Comparison of ENCODE assay signal across 8 cellular contexts in the genomic region with DNA sequence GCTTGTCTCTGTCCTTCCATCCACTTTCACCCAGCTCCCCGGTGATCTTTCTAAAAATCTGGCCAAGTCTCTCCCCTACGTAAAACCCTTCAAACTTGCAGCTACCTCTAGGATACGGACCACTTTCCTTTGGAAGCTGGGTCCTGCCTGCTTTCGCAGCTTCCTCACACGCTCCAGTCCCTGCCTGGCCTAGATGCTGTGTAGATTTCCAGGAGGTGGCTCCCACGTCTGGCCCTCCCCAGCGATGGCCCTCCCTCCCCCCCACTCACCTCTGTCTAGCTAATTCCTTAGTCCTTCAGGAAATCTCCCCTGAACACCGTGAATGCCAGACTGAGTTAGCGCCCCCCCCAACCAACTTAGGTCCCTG. TPM values are rescaled to one million over a fixed set of nuclear protein-coding genes. Genes with fewer than 3 reads are reported as not detected.
DNase-seq lines count a peak whose midpoint lies in the region; ATAC-seq, FAIRE-seq and TF ChIP-seq lines count a peak whose summit lies in the region.

No MANE protein-coding gene starts in this region.

- H3K4me1 ChIP-seq in MM.1S (ENCODE audit: low read length) (peaks cover 20% of the 10 kb centered on the region), pancreas (peaks cover 9 to 16% (median 13%) of the 10 kb centered on the region in 3 donors)

- WGBS in pancreas, 2 donors: 49 to 59% methylated on average over 9 of the region's 9 CpGs

- intact Hi-C loops in dorsolateral prefrontal cortex (cut with DNase I): loop anchor here in 1 of 2 donors (2.0 to 5.0 kb wide), 2 partner anchors 36 to 81 kb away; a partner anchor contains a TSS
- intact Hi-C loops in pancreas (cut with DNase I): no loop called here

- FAIRE-seq in pancreas (lab: Jason Lieb, UNC): no peak

- H2AFZ ChIP-seq in MM.1S (ENCODE audit: low read length): peak overlapping the region; percentile 92

- H3K9me2 ChIP-seq in MM.1S (replicated peaks; ENCODE audit: insufficient read depth, low read length): no peaks in the 10 kb centered on the region

- peaks cover 46% of the 10 kb centered on the region for H3K79me2 ChIP-seq in MM.1S (ENCODE audit: low read length)

- H4K20me1 ChIP-seq in MM.1S (ENCODE audit: insufficient read depth, low read length): no peaks in the 10 kb centered on the region

- H3K4me3 ChIP-seq in MM.1S (ENCODE audit: low read length) (peak overlapping the region; percentile 98), dorsolateral prefrontal cortex (peak overlapping the region in 52 of 59 donors; percentile 53 to 100 (median 93)), pancreas (peak overlapping the region in 3 of 4 donors; percentile 40 to 94 (median 78))

- no peak overlapping the region for H3K27ac ChIP-seq in MM.1S (ENCODE audit: low read length)
- H3K27ac ChIP-seq in dorsolateral prefrontal cortex: peak overlapping the region in 8 of 59 donors; percentile 10 to 88 (median 83)
- no peak overlapping the region for H3K27ac ChIP-seq in pancreas

- H3K27me3 ChIP-seq in MM.1S (replicated peaks; ENCODE audit: insufficient read depth, low read length) (no peaks in the 10 kb centered on the region), dorsolateral prefrontal cortex (no peaks in the 10 kb centered on the region), pancreas (no peaks in the 10 kb centered on the region)

- H3K36me3 ChIP-seq in MM.1S (replicated peaks; ENCODE audit: insufficient read depth, low read length) (peaks cover 14% of the 10 kb centered on the region; the same call in 1 of the 2 replicates), pancreas (peaks cover 0 to 16% (median 14%) of the 10 kb centered on the region in 3 donors)

- H3K9me3 ChIP-seq in MM.1S (replicated peaks; ENCODE audit: insufficient read depth, low read length): no peaks in the 10 kb centered on the region
- H3K9me3 ChIP-seq in pancreas: no peaks in the 10 kb centered on the region

- TF ChIP-seq CTCF in MM.1S (IDR thresholded peaks at IDR 0.05; ENCODE audit: low read length) (no peak), dorsolateral prefrontal cortex (IDR thresholded peaks at IDR 0.05 in 54 of 56, conservative IDR thresholded peaks at IDR 0.05 in 2 of 56; ENCODE audit: low read depth in 1 of 56, partially characterized antibody in 56 of 56) (no peak), pancreas (IDR thresholded peaks at IDR 0.05) (no peak)

- H3F3A ChIP-seq in MM.1S (ENCODE audit: insufficient read depth, low read length): 0 out of 2 replicates have a peak, but pooled peaks cover 10% of the 10 kb centered on the region

- peak overlapping the region; percentile 35; the same call in 1 of the 2 replicates for H3K9ac ChIP-seq in MM.1S (ENCODE audit: low read length)

- peak overlapping the region; percentile 89 for H3K4me2 ChIP-seq in MM.1S (ENCODE audit: low read depth, low read length)

- peak; percentile 6 for DNase-seq in GM03348 (ENCODE audit: low spot score)
- no peak for DNase-seq in MM.1S
- DNase-seq in dorsolateral prefrontal cortex: no peak
- peak in 1 of 6 donors; percentile 8 for DNase-seq in pancreas
- DNase-seq in NCI-H2107 treated with DMSO at 0.1 percent for 48 hours (lab: John Stamatoyannopoulos, UW; ENCODE audit: unreplicated experiment): no peak
- DNase-seq in AG20443 (ENCODE audit: low spot score): no peak
- DNase-seq in HUDEP-2 (lab: John Stamatoyannopoulos, UW; ENCODE audit: unreplicated experiment in 76 of 76): no peak
- no peak for DNase-seq in RKO (ENCODE audit: low spot score)

- ATAC-seq in pancreas: no peak

RNA-seq across cellular contexts. Expression of a gene that starts 0.6 kb away (rescaled TPM):
- 10 to 100 TPM; 26.1 to 54.3 (median 38.0) TPM for total RNA-seq in dorsolateral prefrontal cortex
- total RNA-seq in pancreas: 100 to 1,000 TPM in 1 of 6 donors, 10 to 100 TPM in 5; 66.7 to 114 (median 74.2) TPM
- polyA plus RNA-seq in pancreas: 10 to 100 TPM; 29.3 to 33.0 TPM

RNA-seq across cellular contexts. Expression of a gene that starts 24.9 kb away (rescaled TPM):
- total RNA-seq in dorsolateral prefrontal cortex (1 to 10 TPM in 73 of 120 experiments, under 1 TPM in 36, not detected in 11; 0.19 to 4.9 (median 1.3) TPM), pancreas (under 1 TPM in 4 of 6 donors, not detected in 2; 0.19 to 0.94 (median 0.29) TPM)
- under 1 TPM; 0.45 to 0.46 TPM for polyA plus RNA-seq in pancreas

RNA-seq across cellular contexts. Expression of a gene that starts 24.9 kb away (rescaled TPM):
- total RNA-seq in dorsolateral prefrontal cortex (10 to 100 TPM; 38.9 to 85.2 (median 61.6) TPM), pancreas (10 to 100 TPM; 19.6 to 29.1 (median 23.9) TPM)
- 10 to 100 TPM; 84.5 to 89.0 TPM for polyA plus RNA-seq in pancreas

RNA-seq across cellular contexts. Expression of a gene that starts 28.1 kb away (rescaled TPM):
- total RNA-seq in dorsolateral prefrontal cortex (10 to 100 TPM in 114 of 120 experiments, 1 to 10 TPM in 6; 7.3 to 47.1 (median 17.3) TPM), pancreas (10 to 100 TPM in 5 of 6 donors, 1 to 10 TPM in 1; 8.5 to 26.0 (median 18.1) TPM)
- 10 to 100 TPM; 42.4 to 61.2 TPM for polyA plus RNA-seq in pancreas

RNA-seq across cellular contexts. Expression of a gene that starts 52.0 kb away (rescaled TPM):
- total RNA-seq in dorsolateral prefrontal cortex (10 to 100 TPM; 13.3 to 28.9 (median 19.3) TPM), pancreas (10 to 100 TPM in 5 of 6 donors, 1 to 10 TPM in 1; 9.8 to 15.0 (median 11.7) TPM)
- polyA plus RNA-seq in pancreas: 10 to 100 TPM; 15.2 to 15.5 TPM
